In the genomic region with DNA sequence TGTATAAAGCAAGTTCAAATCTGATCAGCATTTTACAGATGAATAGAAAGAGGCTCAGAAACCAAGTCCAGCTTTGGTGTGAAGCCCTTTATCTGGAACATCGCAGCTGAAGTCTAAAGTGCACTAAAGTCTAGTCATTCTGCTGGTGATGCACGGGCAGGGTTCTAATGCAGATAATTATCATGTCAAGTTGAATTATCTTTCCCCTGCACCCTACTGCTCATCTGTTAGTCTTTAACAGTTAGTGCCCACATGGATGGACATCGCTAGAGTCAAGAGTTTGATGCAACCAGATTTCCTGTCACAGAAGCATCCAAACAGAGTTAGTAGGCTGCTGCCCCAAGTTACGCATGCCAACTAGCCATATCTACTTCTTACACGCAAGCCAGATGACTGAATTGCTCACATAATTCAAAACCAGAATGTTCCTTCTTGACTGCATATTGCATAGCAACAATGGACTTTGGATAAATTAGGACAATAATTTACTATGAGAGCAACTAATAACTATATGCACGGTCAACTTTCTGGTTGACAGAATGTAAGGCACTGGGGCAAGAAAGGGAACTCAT, we compare ENCODE assay signal across 1 cellular context.
TF ChIP-seq lines count a peak whose summit lies in the region.

No MANE protein-coding gene starts in this region.

TF ChIP-seq in SK-N-SH treated with all-trans-retinoic acid at 6 μM for 48 hours, 23 proteins besides CTCF, POLR2A, EP300 and RAD21 (continued from another document):
- TF ChIP-seq ISL1 (CRISPR knock-in tag; IDR thresholded peaks at IDR 0.05) (no peak), ZNF565 (CRISPR knock-in tag; conservative IDR thresholded peaks at IDR 0.05; ENCODE audit: low read depth) (no peak), PPARA (CRISPR knock-in tag; IDR thresholded peaks at IDR 0.05; ENCODE audit: borderline replicate concordance) (no peak), GLIS3 (CRISPR knock-in tag; IDR thresholded peaks at IDR 0.05) (no peak), SNAI2 (CRISPR knock-in tag; IDR thresholded peaks at IDR 0.05) (no peak), ZNF70 (CRISPR knock-in tag; IDR thresholded peaks at IDR 0.05) (no peak), BACH2 (CRISPR knock-in tag; IDR thresholded peaks at IDR 0.05; ENCODE audit: borderline replicate concordance) (no peak), ZNF8 (CRISPR knock-in tag; IDR thresholded peaks at IDR 0.05) (no peak), ARNTL (CRISPR knock-in tag; IDR thresholded peaks at IDR 0.05; ENCODE audit: borderline replicate concordance, low read depth) (no peak), RARB (CRISPR knock-in tag; IDR thresholded peaks at IDR 0.05) (no peak), ZC3H10 (CRISPR knock-in tag; IDR thresholded peaks at IDR 0.05) (no peak)
- TF ChIP-seq, protein P1, sequence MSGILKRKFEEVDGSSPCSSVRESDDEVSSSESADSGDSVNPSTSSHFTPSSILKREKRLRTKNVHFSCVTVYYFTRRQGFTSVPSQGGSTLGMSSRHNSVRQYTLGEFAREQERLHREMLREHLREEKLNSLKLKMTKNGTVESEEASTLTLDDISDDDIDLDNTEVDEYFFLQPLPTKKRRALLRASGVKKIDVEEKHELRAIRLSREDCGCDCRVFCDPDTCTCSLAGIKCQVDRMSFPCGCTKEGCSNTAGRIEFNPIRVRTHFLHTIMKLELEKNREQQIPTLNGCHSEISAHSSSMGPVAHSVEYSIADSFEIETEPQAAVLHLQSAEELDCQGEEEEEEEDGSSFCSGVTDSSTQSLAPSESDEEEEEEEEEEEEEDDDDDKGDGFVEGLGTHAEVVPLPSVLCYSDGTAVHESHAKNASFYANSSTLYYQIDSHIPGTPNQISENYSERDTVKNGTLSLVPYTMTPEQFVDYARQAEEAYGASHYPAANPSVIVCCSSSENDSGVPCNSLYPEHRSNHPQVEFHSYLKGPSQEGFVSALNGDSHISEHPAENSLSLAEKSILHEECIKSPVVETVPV (CRISPR knock-in tag; IDR thresholded peaks at IDR 0.05) = no peak
- TF ChIP-seq, protein P2, sequence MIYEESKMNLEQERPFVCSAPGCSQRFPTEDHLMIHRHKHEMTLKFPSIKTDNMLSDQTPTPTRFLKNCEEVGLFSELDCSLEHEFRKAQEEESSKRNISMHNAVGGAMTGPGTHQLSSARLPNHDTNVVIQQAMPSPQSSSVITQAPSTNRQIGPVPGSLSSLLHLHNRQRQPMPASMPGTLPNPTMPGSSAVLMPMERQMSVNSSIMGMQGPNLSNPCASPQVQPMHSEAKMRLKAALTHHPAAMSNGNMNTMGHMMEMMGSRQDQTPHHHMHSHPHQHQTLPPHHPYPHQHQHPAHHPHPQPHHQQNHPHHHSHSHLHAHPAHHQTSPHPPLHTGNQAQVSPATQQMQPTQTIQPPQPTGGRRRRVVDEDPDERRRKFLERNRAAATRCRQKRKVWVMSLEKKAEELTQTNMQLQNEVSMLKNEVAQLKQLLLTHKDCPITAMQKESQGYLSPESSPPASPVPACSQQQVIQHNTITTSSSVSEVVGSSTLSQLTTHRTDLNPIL (CRISPR knock-in tag; IDR thresholded peaks at IDR 0.05; ENCODE audit: low read depth) = no peak
- TF ChIP-seq, protein P3, sequence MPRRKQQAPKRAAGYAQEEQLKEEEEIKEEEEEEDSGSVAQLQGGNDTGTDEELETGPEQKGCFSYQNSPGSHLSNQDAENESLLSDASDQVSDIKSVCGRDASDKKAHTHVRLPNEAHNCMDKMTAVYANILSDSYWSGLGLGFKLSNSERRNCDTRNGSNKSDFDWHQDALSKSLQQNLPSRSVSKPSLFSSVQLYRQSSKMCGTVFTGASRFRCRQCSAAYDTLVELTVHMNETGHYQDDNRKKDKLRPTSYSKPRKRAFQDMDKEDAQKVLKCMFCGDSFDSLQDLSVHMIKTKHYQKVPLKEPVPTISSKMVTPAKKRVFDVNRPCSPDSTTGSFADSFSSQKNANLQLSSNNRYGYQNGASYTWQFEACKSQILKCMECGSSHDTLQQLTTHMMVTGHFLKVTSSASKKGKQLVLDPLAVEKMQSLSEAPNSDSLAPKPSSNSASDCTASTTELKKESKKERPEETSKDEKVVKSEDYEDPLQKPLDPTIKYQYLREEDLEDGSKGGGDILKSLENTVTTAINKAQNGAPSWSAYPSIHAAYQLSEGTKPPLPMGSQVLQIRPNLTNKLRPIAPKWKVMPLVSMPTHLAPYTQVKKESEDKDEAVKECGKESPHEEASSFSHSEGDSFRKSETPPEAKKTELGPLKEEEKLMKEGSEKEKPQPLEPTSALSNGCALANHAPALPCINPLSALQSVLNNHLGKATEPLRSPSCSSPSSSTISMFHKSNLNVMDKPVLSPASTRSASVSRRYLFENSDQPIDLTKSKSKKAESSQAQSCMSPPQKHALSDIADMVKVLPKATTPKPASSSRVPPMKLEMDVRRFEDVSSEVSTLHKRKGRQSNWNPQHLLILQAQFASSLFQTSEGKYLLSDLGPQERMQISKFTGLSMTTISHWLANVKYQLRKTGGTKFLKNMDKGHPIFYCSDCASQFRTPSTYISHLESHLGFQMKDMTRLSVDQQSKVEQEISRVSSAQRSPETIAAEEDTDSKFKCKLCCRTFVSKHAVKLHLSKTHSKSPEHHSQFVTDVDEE (CRISPR knock-in tag; IDR thresholded peaks at IDR 0.05) = no peak
